Comparison of ENCODE assay signal across 10 cellular contexts in genomic region chr1:21292503-21292990, GRCh38. TPM values are rescaled to one million over a fixed set of nuclear protein-coding genes. Genes with fewer than 3 reads are reported as not detected.
A peak's percentile ranks its signal among the peaks of the same experiment; 100 is the strongest.
DNase-seq lines count a peak whose midpoint lies in the region; ATAC-seq and TF ChIP-seq lines count a peak whose summit lies in the region.
"Had no signal": no experiment of that assay in that cellular context is flagged by ENCODE, and none has a peak within 500 bp of the region (broad histone marks: within the 10 kb centered on the region; RNA-seq: fewer than 3 reads in every experiment).

No MANE protein-coding gene starts in this region.

- peaks cover 79% of the 10 kb centered on the region for H3K4me1 ChIP-seq in CD8-positive, alpha-beta memory T cell (ENCODE audit: insufficient read depth, low read length)
- peaks cover 55 to 59% of the 10 kb centered on the region in 2 donors for H3K4me1 ChIP-seq in duodenal mucosa (ENCODE audit: control insufficient read depth in 1 of 2, insufficient read depth in 2 of 2, low read length in 2 of 2)
- peaks cover 6% of the 10 kb centered on the region for H3K4me1 ChIP-seq in psoas muscle

- no peaks in the 10 kb centered on the region for H3K27me3 ChIP-seq in CD8-positive, alpha-beta memory T cell (ENCODE audit: insufficient read depth, low read length, poor library complexity, severe bottlenecking)
- H3K27me3 ChIP-seq in duodenal mucosa (ENCODE audit: control insufficient read depth in 1 of 2, insufficient read depth in 2 of 2, low read length in 2 of 2) (no peaks in the 10 kb centered on the region), psoas muscle (ENCODE audit: insufficient read depth in 3 of 3, low read length in 2 of 3) (peaks cover 0 to 8% (median 4%) of the 10 kb centered on the region in 3 donors)

- H3K9me3 ChIP-seq in CD8-positive, alpha-beta memory T cell (ENCODE audit: low read length), result no peaks in the 10 kb centered on the region
- H3K9me3 ChIP-seq in duodenal mucosa (ENCODE audit: control insufficient read depth in 1 of 2, low read length in 2 of 2) (no peaks in the 10 kb centered on the region), psoas muscle (no peaks in the 10 kb centered on the region)

- no peak for TF ChIP-seq CTCF in psoas muscle (IDR thresholded peaks at IDR 0.05)

- no peak for ATAC-seq in psoas muscle

- no peaks in the 10 kb centered on the region for H3K9me3 Mint-ChIP-seq in CD8-positive, alpha-beta memory T cell
- H3K9me3 Mint-ChIP-seq in IgD-negative memory B cell, result no peaks in the 10 kb centered on the region

- H3K36me3 ChIP-seq in CD8-positive, alpha-beta memory T cell (ENCODE audit: insufficient read depth, low read length), result no peaks in the 10 kb centered on the region
- H3K36me3 ChIP-seq in duodenal mucosa (ENCODE audit: control insufficient read depth in 1 of 2, insufficient read depth in 2 of 2, low read length in 2 of 2) (peaks cover 0 to 3% of the 10 kb centered on the region in 2 donors), psoas muscle (ENCODE audit: insufficient read depth in 1 of 2, low read depth in 1 of 2) (no peaks in the 10 kb centered on the region)

- H3K27me3 Mint-ChIP-seq in CD8-positive, alpha-beta memory T cell, result peaks cover 0 to 2% of the 10 kb centered on the region in 2 donors
- H3K27me3 Mint-ChIP-seq in IgD-negative memory B cell, result no peaks in the 10 kb centered on the region

- peaks cover 0 to 6% (median 4%) of the 10 kb centered on the region in 3 donors for H3K36me3 Mint-ChIP-seq in CD8-positive, alpha-beta memory T cell
- peaks cover 4% of the 10 kb centered on the region for H3K36me3 Mint-ChIP-seq in IgD-negative memory B cell

- H3K4me3 ChIP-seq in CD8-positive, alpha-beta memory T cell (ENCODE audit: low read length), result peak overlapping the region; percentile 78
- H3K4me3 ChIP-seq in duodenal mucosa (ENCODE audit: low read depth in 1 of 2, low read length in 2 of 2) (no peak overlapping the region), psoas muscle (no peak overlapping the region)
- H3K4me3 ChIP-seq: lung had no signal

- H3K9ac ChIP-seq in duodenal mucosa (ENCODE audit: low read depth in 1 of 2, low read length in 2 of 2), result peak overlapping the region in 1 of 2 donors; percentile 32

- POLR2A ChIA-PET in CD8-positive, alpha-beta memory T cell (lab: Charles Lee), result interaction anchor here (1.1 to 3.5 kb wide), 5 partner anchors 12 to 52 kb away, joined by 5 to 44 read pairs (median 9); no protein-coding TSS in a partner anchor

- H3K4me3 Mint-ChIP-seq in CD8-positive, alpha-beta memory T cell, result peak overlapping the region; percentile 86 to 97 (median 92)
- H3K4me3 Mint-ChIP-seq in IgD-negative memory B cell, result peak overlapping the region; percentile 83 to 97 (median 90)

- intact Hi-C loops in psoas muscle (cut with DNase I), result no loop called here

- WGBS in psoas muscle, 3 donors, result 71 to 88% (median 72%) methylated on average over 3 of the region's 3 CpGs

- H3K27ac Mint-ChIP-seq in CD8-positive, alpha-beta memory T cell, result peak overlapping the region; percentile 97 to 100 (median 99)
- H3K27ac Mint-ChIP-seq in IgD-negative memory B cell, result peak overlapping the region; percentile 95 to 99 (median 98)

- no peak for DNase-seq in CD8-positive, alpha-beta memory T cell
- DNase-seq in psoas muscle (no peak), NCI-H2029 (lab: John Stamatoyannopoulos, UW) (no peak), GM19238 (ENCODE audit: insufficient read length, low spot score) (no peak), NCI-H1105 treated with DMSO at 0.1 percent for 48 hours (lab: John Stamatoyannopoulos, UW) (no peak), DMS 273 (lab: John Stamatoyannopoulos, UW; ENCODE audit: unreplicated experiment) (no peak)
- DNase-seq: DMS53 had no signal

- no peak overlapping the region for H3K27ac ChIP-seq in CD8-positive, alpha-beta memory T cell (ENCODE audit: low read depth, low read length)
- peak overlapping the region; percentile 6 for H3K27ac ChIP-seq in duodenal mucosa (ENCODE audit: low read depth, low read length)
- peak overlapping the region; percentile 46 for H3K27ac ChIP-seq in psoas muscle

- peaks cover 70 to 88% (median 86%) of the 10 kb centered on the region in 3 donors for H3K4me1 Mint-ChIP-seq in CD8-positive, alpha-beta memory T cell
- peaks cover 40 to 60% (median 48%) of the 10 kb centered on the region in 3 donors for H3K4me1 Mint-ChIP-seq in IgD-negative memory B cell

- CTCF ChIA-PET in CD8-positive, alpha-beta memory T cell (lab: Charles Lee), result interaction anchor here (1.1 to 7.8 kb wide), 7 partner anchors 12 to 76 kb away, joined by 3 to 49 read pairs (median 20); no protein-coding TSS in a partner anchor

RNA-seq across cellular contexts. Expression of gene ECE1, which starts 2.3 kb away (rescaled TPM):
- total RNA-seq in CD8-positive, alpha-beta memory T cell, result 10 to 100 TPM; 78.2 to 88.4 TPM
- polyA plus RNA-seq in CD8-positive, alpha-beta memory T cell, result 41.5 TPM
- polyA plus RNA-seq in IgD-negative memory B cell (58.6 TPM), psoas muscle (10 to 100 TPM; 12.2 to 14.6 (median 13.2) TPM)
- total RNA-seq in psoas muscle, result 10 to 100 TPM; 12.3 to 24.9 (median 19.0) TPM
